In genomic region chr22:23772315-23773246, GRCh38 we compare ENCODE assay signal across 8 cellular contexts. TPM values are rescaled to one million over a fixed set of nuclear protein-coding genes. Genes with fewer than 3 reads are reported as not detected.
A peak's percentile ranks its signal among the peaks of the same experiment; 100 is the strongest.
DNase-seq lines count a peak whose midpoint lies in the region; ATAC-seq lines count a peak whose summit lies in the region.

TSS of gene MMP11 (plus strand) at chr22:23772849. CDS start at chr22:23772871, 22 bp downstream.

- peaks cover 0 to 2% (median 0%) of the 10 kb centered on the region in 7 donors for H3K9me3 Mint-ChIP-seq in CD4-positive, CD25-positive, alpha-beta regulatory T cell
- no peaks in the 10 kb centered on the region for H3K9me3 Mint-ChIP-seq in memory B cell
- no peaks in the 10 kb centered on the region for H3K9me3 Mint-ChIP-seq in stimulated activated naive B cell treated with anti-CD40 and anti-IgM and Interleukin-4, amounts not matched to agents 10 μg/mL and 1 μg/mL and 100 μg/mL, for 72 hours

- peaks cover 16% of the 10 kb centered on the region for H3K27me3 Mint-ChIP-seq in CD4-positive, CD25-positive, alpha-beta regulatory T cell
- H3K27me3 Mint-ChIP-seq in memory B cell, result no peaks in the 10 kb centered on the region
- no peaks in the 10 kb centered on the region for H3K27me3 Mint-ChIP-seq in stimulated activated naive B cell treated with anti-CD40 and anti-IgM and Interleukin-4, amounts not matched to agents 10 μg/mL and 1 μg/mL and 100 μg/mL, for 72 hours

- H3K4me1 ChIP-seq in CD4-positive, CD25-positive, alpha-beta regulatory T cell (ENCODE audit: control insufficient read depth, insufficient read depth, low read length, poor library complexity, severe bottlenecking), result peaks cover 24% of the 10 kb centered on the region

- peak within 1 kb of the TSS; percentile 71 to 86 (median 80) for H3K4me3 Mint-ChIP-seq in CD4-positive, CD25-positive, alpha-beta regulatory T cell
- H3K4me3 Mint-ChIP-seq in memory B cell, result peak within 1 kb of the TSS; percentile 79
- H3K4me3 Mint-ChIP-seq in stimulated activated naive B cell treated with anti-CD40 and anti-IgM and Interleukin-4, amounts not matched to agents 10 μg/mL and 1 μg/mL and 100 μg/mL, for 72 hours, result peak within 1 kb of the TSS; percentile 81 to 82

- H3K4me3 ChIP-seq in CD4-positive, CD25-positive, alpha-beta regulatory T cell (ENCODE audit: low read depth, low read length), result no peak within 1 kb of the TSS

- no peaks in the 10 kb centered on the region for H3K9me3 ChIP-seq in CD4-positive, CD25-positive, alpha-beta regulatory T cell (ENCODE audit: control insufficient read depth in 2 of 2, low read length in 2 of 2)

- no peaks in the 10 kb centered on the region for H3K27me3 ChIP-seq in CD4-positive, CD25-positive, alpha-beta regulatory T cell (ENCODE audit: control insufficient read depth, insufficient read depth, low read length)

- H3K36me3 ChIP-seq in CD4-positive, CD25-positive, alpha-beta regulatory T cell (ENCODE audit: control insufficient read depth, insufficient read depth, low read length), result no peaks in the 10 kb centered on the region

- no peaks in the 10 kb centered on the region for H3K36me3 Mint-ChIP-seq in CD4-positive, CD25-positive, alpha-beta regulatory T cell
- H3K36me3 Mint-ChIP-seq in memory B cell, result no peaks in the 10 kb centered on the region
- no peaks in the 10 kb centered on the region for H3K36me3 Mint-ChIP-seq in stimulated activated naive B cell treated with anti-CD40 and anti-IgM and Interleukin-4, amounts not matched to agents 10 μg/mL and 1 μg/mL and 100 μg/mL, for 72 hours

- peak within 1 kb of the TSS in 2 of 3 donors; percentile 82 to 90 for H3K27ac Mint-ChIP-seq in CD4-positive, CD25-positive, alpha-beta regulatory T cell
- no peak within 1 kb of the TSS for H3K27ac Mint-ChIP-seq in memory B cell
- H3K27ac Mint-ChIP-seq in stimulated activated naive B cell treated with anti-CD40 and anti-IgM and Interleukin-4, amounts not matched to agents 10 μg/mL and 1 μg/mL and 100 μg/mL, for 72 hours, result peak within 1 kb of the TSS; percentile 79

- peaks cover 3 to 20% (median 11%) of the 10 kb centered on the region in 4 donors for H3K4me1 Mint-ChIP-seq in CD4-positive, CD25-positive, alpha-beta regulatory T cell
- peaks cover 29% of the 10 kb centered on the region for H3K4me1 Mint-ChIP-seq in memory B cell
- H3K4me1 Mint-ChIP-seq in stimulated activated naive B cell treated with anti-CD40 and anti-IgM and Interleukin-4, amounts not matched to agents 10 μg/mL and 1 μg/mL and 100 μg/mL, for 72 hours, result peaks cover 33 to 66% of the 10 kb centered on the region in 2 donors

- DNase-seq in CD4-positive, CD25-positive, alpha-beta regulatory T cell, result peak; percentile 47 to 62 (median 49)
- peak; percentile 39 for DNase-seq in LHCN-M2 (ENCODE audit: low read depth)
- DNase-seq in activated CD4-positive, CD25-positive, alpha-beta regulatory T cell (lab: John Stamatoyannopoulos, UW), result peak; percentile 43 to 47 (median 44)
- DNase-seq in dermis blood vessel endothelial cell, result peak; percentile 41
- peak in 1 of 2 donors; percentile 30 for DNase-seq in memory B cell (ENCODE audit: low spot score in 2 of 2)
- peak; percentile 39 for DNase-seq in stimulated activated naive B cell treated with anti-CD40 and anti-IgM and Interleukin-4, amounts not matched to agents 10 μg/mL and 1 μg/mL and 100 μg/mL, for 72 hours
- no peak for DNase-seq in midbrain (lab: John Stamatoyannopoulos, UW)

- H3K27ac ChIP-seq in CD4-positive, CD25-positive, alpha-beta regulatory T cell (ENCODE audit: insufficient read depth, low read length, poor library complexity, severe bottlenecking), result no peak within 1 kb of the TSS

- peak; percentile 50 to 61 for ATAC-seq in CD4-positive, CD25-positive, alpha-beta regulatory T cell (ENCODE audit: low read depth in 2 of 2)
- ATAC-seq in memory B cell (ENCODE audit: low read depth) (peak; percentile 44), HG03378 (IDR thresholded peaks at IDR 0.05; ENCODE audit: unreplicated experiment) (no peak)
- peak; percentile 47 to 59 for ATAC-seq in stimulated activated naive B cell treated with anti-CD40 and anti-IgM and Interleukin-4, amounts not matched to agents 10 μg/mL and 1 μg/mL and 100 μg/mL, for 72 hours (replicated peaks)

RNA-seq across cellular contexts. Expression of gene MMP11, which starts in this region (rescaled TPM):
- 0.52 TPM for total RNA-seq in CD4-positive, CD25-positive, alpha-beta regulatory T cell
- polyA plus RNA-seq in CD4-positive, CD25-positive, alpha-beta regulatory T cell, result 1 to 10 TPM in 2 of 4 donors, under 1 TPM in 1, not detected in 1; 0.99 to 1.7 (median 1.0) TPM
- total RNA-seq in LHCN-M2 (2014; rRNA removed) (5.5 and 7.1 TPM in 2 replicates), dermis blood vessel endothelial cell (4.4 and 7.3 TPM in 2 replicates)
- polyA plus RNA-seq in LHCN-M2 (2012), result 13.1 TPM
